In the genomic region with DNA sequence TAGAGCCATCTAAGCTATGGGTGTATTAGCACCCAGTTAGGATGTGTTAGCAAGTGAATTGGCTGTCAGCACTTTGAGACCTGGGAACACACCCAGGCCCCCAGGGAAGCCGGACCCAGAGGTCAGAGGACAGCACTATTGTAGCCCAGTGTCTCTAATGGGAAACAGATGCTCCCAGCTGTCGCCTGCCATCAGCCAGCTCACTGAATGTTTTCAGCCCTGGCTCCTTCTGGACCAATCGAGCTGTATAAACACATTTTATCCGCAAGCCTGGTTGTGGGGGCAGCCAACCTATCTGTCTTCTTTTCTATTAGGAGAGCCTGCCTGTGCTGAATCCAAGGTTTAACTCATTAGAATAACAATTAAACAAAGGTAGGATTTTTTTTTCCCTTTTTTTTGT, we compare ENCODE assay signal across 14 cellular contexts. TPM values are rescaled to one million over a fixed set of nuclear protein-coding genes. Genes with fewer than 3 reads are reported as not detected.
DNase-seq lines count a peak whose midpoint lies in the region; ATAC-seq and TF ChIP-seq lines count a peak whose summit lies in the region.
"Had no signal": no experiment of that assay in that cellular context is flagged by ENCODE, and none has a peak within 500 bp of the region (broad histone marks: within the 10 kb centered on the region; RNA-seq: fewer than 3 reads in every experiment).

No MANE protein-coding gene starts in this region.

- WGBS in endodermal cell (ENCODE audit: insufficient coverage in 1 of 2, insufficient read length in 1 of 2), 2 experiments = 58 to 100% methylated on average over 1 to 4 of the region's 4 CpGs
- 42 to 52% methylated on average over 4 of the region's 4 CpGs for WGBS in lower leg skin, 2 donors
- WGBS in upper lobe of left lung, 2 donors = 33 to 44% methylated on average over 4 of the region's 4 CpGs

- H3K27ac Mint-ChIP-seq in endodermal cell = no peak overlapping the region

- TF ChIP-seq POLR2A in lower leg skin (IDR thresholded peaks at IDR 0.05) = no peak
- no peak for TF ChIP-seq POLR2A in upper lobe of left lung (IDR thresholded peaks at IDR 0.05)

- H3K9me3 ChIP-seq in endodermal cell (ENCODE audit: control insufficient read depth, low read length) = no peaks in the 10 kb centered on the region
- no peaks in the 10 kb centered on the region for H3K9me3 ChIP-seq in upper lobe of left lung
- H3K9me3 ChIP-seq: thyroid gland had no signal

- peak; percentile 62 for ATAC-seq in upper lobe of left lung (ENCODE audit: low FRiP score in 2 of 2)
- no peak for ATAC-seq in GM21528 (IDR thresholded peaks at IDR 0.05; ENCODE audit: low FRiP score, unreplicated experiment)

- DNase-seq in NCI-H748 (lab: John Stamatoyannopoulos, UW; ENCODE audit: unreplicated experiment) (peak; percentile 44), NCI-H748 treated with DMSO at 0.1 percent for 48 hours (lab: John Stamatoyannopoulos, UW) (no peak), endodermal cell (peak; percentile 67), lower leg skin (ENCODE audit: low spot score in 2 of 2) (peak; percentile 50 to 87), upper lobe of left lung (peak in 1 of 2 donors; percentile 23), epidermal melanocyte (ENCODE audit: insufficient read length, low spot score) (no peak), NCI-H345 (lab: John Stamatoyannopoulos, UW) (no peak)
- DNase-seq: Caco-2; effector CD4-positive, alpha-beta T cell; NCI-H1048; NCI-H774; thyroid gland had no signal

- H3K36me3 ChIP-seq in endodermal cell (ENCODE audit: control insufficient read depth, insufficient read depth, low read length) = no peaks in the 10 kb centered on the region
- no peaks in the 10 kb centered on the region for H3K36me3 ChIP-seq in upper lobe of left lung
- H3K36me3 ChIP-seq: thyroid gland had no signal

- H3K4me3 ChIP-seq in endodermal cell (ENCODE audit: low read length) = no peak overlapping the region
- H3K4me3 ChIP-seq in lower leg skin (ENCODE audit: low read depth, poor library complexity, severe bottlenecking) = no peak overlapping the region
- H3K4me3 ChIP-seq in upper lobe of left lung = no peak overlapping the region
- H3K4me3 ChIP-seq: skin epidermis, thyroid gland had no signal

- no peak overlapping the region for H3K27ac ChIP-seq in endodermal cell (ENCODE audit: low read depth, low read length)
- H3K27ac ChIP-seq in upper lobe of left lung = no peak overlapping the region
- H3K27ac ChIP-seq: thyroid gland had no signal

- H3K4me1 ChIP-seq in endodermal cell (ENCODE audit: control insufficient read depth, insufficient read depth, low read length) (no peaks in the 10 kb centered on the region), upper lobe of left lung (no peaks in the 10 kb centered on the region)
- H3K4me1 ChIP-seq: Caco-2, thyroid gland had no signal

- H3K4me3 Mint-ChIP-seq in endodermal cell = no peak overlapping the region

- peaks cover 7% of the 10 kb centered on the region for H3K9me3 Mint-ChIP-seq in endodermal cell

- H3K9ac ChIP-seq in endodermal cell (ENCODE audit: extremely low read depth, low read length, poor library complexity, severe bottlenecking) = no peak overlapping the region

- no peak for TF ChIP-seq CTCF in endodermal cell (conservative IDR thresholded peaks at IDR 0.05)
- TF ChIP-seq CTCF in lower leg skin (IDR thresholded peaks at IDR 0.05) = no peak
- no peak for TF ChIP-seq CTCF in upper lobe of left lung (IDR thresholded peaks at IDR 0.05)

- H3K27me3 ChIP-seq in endodermal cell (ENCODE audit: control insufficient read depth, insufficient read depth, low read length, poor library complexity, severe bottlenecking) (no peaks in the 10 kb centered on the region), upper lobe of left lung (no peaks in the 10 kb centered on the region)
- H3K27me3 ChIP-seq: thyroid gland had no signal

- H3K27me3 Mint-ChIP-seq in endodermal cell (ENCODE audit: insufficient read depth) = peaks cover 2% of the 10 kb centered on the region

- no peaks in the 10 kb centered on the region for H3K36me3 Mint-ChIP-seq in endodermal cell (ENCODE audit: low read depth)

- H3K4me1 Mint-ChIP-seq in endodermal cell = peaks cover 10% of the 10 kb centered on the region

- intact Hi-C loops in lower leg skin (cut with DNase I; ENCODE audit: low total_unique reads) = no loop called here

- TF ChIP-seq EP300 in upper lobe of left lung (IDR thresholded peaks at IDR 0.05) = no peak

RNA-seq across cellular contexts. Expression of a gene that starts 10.8 kb away (rescaled TPM):
- total RNA-seq in endodermal cell (10 to 100 TPM; 15.8 to 16.6 TPM), lower leg skin (10 to 100 TPM in 3 of 4 donors, 1 to 10 TPM in 1; 9.0 to 18.3 (median 12.7) TPM), upper lobe of left lung (10 to 100 TPM; 12.4 to 21.1 (median 14.0) TPM)
- polyA plus RNA-seq in endodermal cell (2013, experiment 1 of 2) = 4.9 TPM
- polyA plus RNA-seq in endodermal cell (2013, experiment 2 of 2) = 4.6 TPM

Comparison
In these comparisons a context has a peak if more than half of its experiments do, and no peak if none do; other contexts are left out.
1. DNase-seq: peak in NCI-H748 (single experiment), endodermal cell (single experiment) and lower leg skin (2 of 2); none in NCI-H748 treated with DMSO at 0.1 percent for 48 hours (single experiment), epidermal melanocyte (single experiment) and NCI-H345 (single experiment).